26 cellular contexts compared by ENCODE assay signal in the genomic region with DNA sequence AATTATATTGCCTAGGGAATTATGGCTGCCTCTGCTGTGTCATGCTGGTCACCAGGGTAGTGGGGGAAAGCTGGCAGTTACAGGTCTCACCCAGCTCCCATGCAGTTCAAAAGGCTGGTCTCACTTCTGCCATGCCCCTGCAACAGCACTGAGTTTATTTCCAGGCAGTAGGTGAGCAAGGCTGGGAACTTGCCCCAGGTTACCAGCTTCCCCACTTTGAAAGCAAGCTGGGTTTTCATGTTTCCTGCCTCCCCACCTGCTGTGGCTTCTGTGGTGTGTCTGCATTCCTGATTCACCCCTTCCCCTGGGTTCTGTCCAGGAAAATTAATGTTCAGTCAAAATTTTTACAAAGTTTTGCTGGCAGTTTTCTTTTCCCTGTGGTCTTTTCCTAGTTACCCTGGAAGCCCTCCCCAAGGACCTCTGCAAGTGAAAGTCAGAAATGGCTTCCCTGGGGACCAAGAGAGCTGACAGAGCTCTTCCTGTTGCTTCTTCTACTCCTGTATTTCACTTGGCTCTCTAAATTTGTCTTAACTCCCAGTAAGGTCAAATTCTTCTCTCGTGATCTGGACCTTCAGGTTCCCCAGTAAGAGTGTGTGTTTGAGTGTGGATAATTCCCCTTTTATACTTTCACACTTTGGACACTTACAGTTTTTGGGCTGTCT. TPM values are rescaled to one million over a fixed set of nuclear protein-coding genes. Genes with fewer than 3 reads are reported as not detected.
"Had no signal": no experiment of that assay in that cellular context is flagged by ENCODE, and none has a peak within 500 bp of the region (broad histone marks: within the 10 kb centered on the region; RNA-seq: fewer than 3 reads in every experiment).

No MANE protein-coding gene starts in this region.

- H3K36me3 Mint-ChIP-seq: mesothelial cell of epicardium; naive thymus-derived CD8-positive, alpha-beta T cell; neural progenitor cell; type B pancreatic cell had no signal

- H3K27me3 Mint-ChIP-seq: naive thymus-derived CD8-positive, alpha-beta T cell had no signal

- ATAC-seq: body of pancreas; heart left ventricle; left ventricle myocardium superior; naive thymus-derived CD8-positive, alpha-beta T cell had no signal

- H3K27ac Mint-ChIP-seq: mesothelial cell of epicardium; naive thymus-derived CD8-positive, alpha-beta T cell; neural progenitor cell; type B pancreatic cell had no signal

- H3K4me3 ChIP-seq: body of pancreas, cardiac muscle cell, heart left ventricle, neural progenitor cell, sigmoid colon, testis, vagina had no signal

- H3K9me3 ChIP-seq: body of pancreas, sigmoid colon, testis, vagina had no signal

- H3K36me3 ChIP-seq: cardiac muscle cell, heart left ventricle, neural progenitor cell, sigmoid colon, vagina had no signal

- H3K4me3 Mint-ChIP-seq: mesothelial cell of epicardium; naive thymus-derived CD8-positive, alpha-beta T cell; neural progenitor cell; type B pancreatic cell had no signal

- H3K9ac ChIP-seq: neural progenitor cell had no signal

- H3K4me1 Mint-ChIP-seq: mesothelial cell of epicardium; naive thymus-derived CD8-positive, alpha-beta T cell; neural progenitor cell had no signal

- H3K4me1 ChIP-seq: body of pancreas, heart left ventricle, neural progenitor cell, sigmoid colon, testis, vagina had no signal

- H3K27ac ChIP-seq: body of pancreas, cardiac muscle cell, heart left ventricle, neural progenitor cell, sigmoid colon, testis, vagina had no signal

- H2AFZ ChIP-seq: neural progenitor cell had no signal

- H3K27me3 ChIP-seq: body of pancreas, cardiac muscle cell, neural progenitor cell, sigmoid colon, testis, vagina had no signal

- DNase-seq: activated CD4-positive, alpha-beta T cell treated with anti-CD3 and anti-CD28 coated beads for 4 hours; activated CD4-positive, alpha-beta T cell treated with anti-CD3 and anti-CD28 coated beads, Interleukin-2, amount 50 U/mL, for 48 hours; activated CD4-positive, CD25-positive, alpha-beta regulatory T cell; activated effector memory CD4-positive, alpha-beta T cell treated with anti-CD3 and anti-CD28 coated beads, Interleukin-2, amount 50 U/mL, for 16 hours; activated naive CD4-positive, alpha-beta T cell treated with anti-CD3 and anti-CD28 coated beads, Interleukin-2, amount 50 U/mL, for 16 hours; anterior cingulate cortex; body of pancreas; cortex of kidney; heart left ventricle; left ventricle myocardium superior; mammary epithelial cell; naive thymus-derived CD8-positive, alpha-beta T cell; sigmoid colon; stimulated activated CD4-positive, alpha-beta T cell treated with anti-CD3 and anti-CD28 coated beads, Interleukin-4, amount 100 ng/mL, for 1 hour; stimulated activated naive CD4-positive, alpha-beta T cell; testis had no signal

- H3K4me2 ChIP-seq: neural progenitor cell had no signal

RNA-seq across cellular contexts. Expression of a gene that starts 58.5 kb away (rescaled TPM):
- total RNA-seq: activated CD8-positive, alpha-beta memory T cell treated with anti-CD3 and anti-CD28 coated beads for 36 hours; body of pancreas; cardiac muscle cell; cerebellum; epithelial cell of proximal tubule; fibroblast of villous mesenchyme; mammary epithelial cell; naive thymus-derived CD8-positive, alpha-beta T cell; renal cortical epithelial cell; testis; vagina had no signal
